ENCODE assay signal across 29 cellular contexts in the genomic region with DNA sequence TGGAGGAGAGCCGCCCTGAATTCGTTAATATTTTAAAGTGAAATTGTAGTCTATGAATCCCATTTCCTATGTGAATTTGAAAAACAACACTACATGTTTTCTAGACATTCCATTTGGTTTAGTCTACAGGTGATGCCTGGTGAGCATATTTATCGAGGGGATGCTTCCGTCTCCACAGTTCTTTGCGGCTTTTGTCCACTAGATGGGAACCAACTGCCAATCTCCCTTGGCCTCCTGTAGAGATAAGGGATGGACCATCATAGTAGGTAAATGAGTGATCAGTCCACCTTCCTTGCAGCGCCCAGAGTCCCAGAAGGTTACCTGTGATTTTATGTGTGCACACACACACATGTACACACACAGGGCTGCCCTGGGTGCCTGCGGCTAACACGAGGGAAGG.
DNase-seq lines count a peak whose midpoint lies in the region; ATAC-seq, FAIRE-seq and TF ChIP-seq lines count a peak whose summit lies in the region.
"Had no signal": no experiment of that assay in that cellular context is flagged by ENCODE, and none has a peak within 500 bp of the region (broad histone marks: within the 10 kb centered on the region; RNA-seq: fewer than 3 reads in every experiment).

No MANE protein-coding gene starts in this region.

- no peak for TF ChIP-seq POLR2A in HepG2 (IDR thresholded peaks at IDR 0.05; ENCODE audit: insufficient read depth in 1 of 2, low read depth in 2 of 2, low read length in 2 of 2)
- TF ChIP-seq POLR2A in right lobe of liver (IDR thresholded peaks at IDR 0.05): no peak

- no peak for FAIRE-seq in HepG2 (lab: Jason Lieb, UNC)
- FAIRE-seq: astrocyte, endometrium, GM12891 had no signal

- POLR2A ChIA-PET in HepG2 (lab: Yijun Ruan, JAX): no interaction called here

- TF ChIP-seq CTCF in HepG2 (CRISPR knock-in tag; IDR thresholded peaks at IDR 0.05) (peak; percentile 59), right lobe of liver (IDR thresholded peaks at IDR 0.05) (no peak), endodermal cell (conservative IDR thresholded peaks at IDR 0.05) (peak; percentile 43)

- H3K9me3 Mint-ChIP-seq in endodermal cell: no peaks in the 10 kb centered on the region
- H3K9me3 Mint-ChIP-seq in activated T-cell treated with anti-CD3 and anti-CD28 coated beads, Interleukin-2, amount 50 U/mL, for 72 hours: no peaks in the 10 kb centered on the region
- H3K9me3 Mint-ChIP-seq: activated CD4-positive, alpha-beta memory T cell treated with anti-CD3 and anti-CD28 coated beads, Interleukin-2, amount 10 ng/mL, durations not matched to agents 7 days and 5 days; activated naive CD8-positive, alpha-beta T cell treated with anti-CD3 and anti-CD28 coated beads, Interleukin-2, amount 10 ng/mL, durations not matched to agents 7 days and 5 days had no signal

- TF ChIP-seq EP300 in HepG2 (IDR thresholded peaks at IDR 0.05; ENCODE audit: low read depth in 2 of 2, low read length in 2 of 2): no peak
- no peak for TF ChIP-seq EP300 in HepG2 (CRISPR knock-in tag; IDR thresholded peaks at IDR 0.05; ENCODE audit: borderline replicate concordance)

- TF ChIP-seq RAD21 in HepG2 (CRISPR knock-in tag; IDR thresholded peaks at IDR 0.05): peak; percentile 56

- ATAC-seq in HepG2: peak; percentile 96
- ATAC-seq in right lobe of liver: no peak
- ATAC-seq in activated T-cell treated with anti-CD3 and anti-CD28 coated beads, Interleukin-2, amount 50 U/mL, for 72 hours (replicated peaks in 1 of 2): no peak

- no peaks in the 10 kb centered on the region for H3K36me3 ChIP-seq in HepG2 (replicated peaks in 1 of 2; ENCODE audit: control insufficient read depth in 1 of 2, insufficient read depth in 2 of 2, low read length in 2 of 2)
- H3K36me3 ChIP-seq in right lobe of liver: no peaks in the 10 kb centered on the region
- H3K36me3 ChIP-seq in endodermal cell (ENCODE audit: control insufficient read depth, insufficient read depth, low read length): no peaks in the 10 kb centered on the region
- H3K36me3 ChIP-seq: esophagus squamous epithelium, SJCRH30, suprapubic skin had no signal

- peaks cover 19% of the 10 kb centered on the region for H3K4me1 ChIP-seq in HepG2 (ENCODE audit: insufficient read depth, low read length)
- H3K4me1 ChIP-seq in right lobe of liver: peaks cover 0 to 3% (median 0%) of the 10 kb centered on the region in 4 donors
- no peaks in the 10 kb centered on the region for H3K4me1 ChIP-seq in endodermal cell (ENCODE audit: control insufficient read depth, insufficient read depth, low read length)

- H3K4me3 Mint-ChIP-seq in endodermal cell: no peak overlapping the region
- no peak overlapping the region for H3K4me3 Mint-ChIP-seq in activated T-cell treated with anti-CD3 and anti-CD28 coated beads, Interleukin-2, amount 50 U/mL, for 72 hours
- H3K4me3 Mint-ChIP-seq: activated CD4-positive, alpha-beta memory T cell treated with anti-CD3 and anti-CD28 coated beads, Interleukin-2, amount 10 ng/mL, durations not matched to agents 7 days and 5 days; activated naive CD8-positive, alpha-beta T cell treated with anti-CD3 and anti-CD28 coated beads, Interleukin-2, amount 10 ng/mL, durations not matched to agents 7 days and 5 days; immature natural killer cell had no signal

- H3K27ac Mint-ChIP-seq in endodermal cell: no peak overlapping the region
- H3K27ac Mint-ChIP-seq in activated T-cell treated with anti-CD3 and anti-CD28 coated beads, Interleukin-2, amount 50 U/mL, for 72 hours: no peak overlapping the region
- H3K27ac Mint-ChIP-seq: activated CD4-positive, alpha-beta memory T cell treated with anti-CD3 and anti-CD28 coated beads, Interleukin-2, amount 10 ng/mL, durations not matched to agents 7 days and 5 days; activated naive CD8-positive, alpha-beta T cell treated with anti-CD3 and anti-CD28 coated beads, Interleukin-2, amount 10 ng/mL, durations not matched to agents 7 days and 5 days; immature natural killer cell had no signal

- WGBS in HepG2 (ENCODE audit: low lambda C conversion rate): 30% methylated on average over 5 of the region's 8 CpGs
- WGBS in right lobe of liver (ENCODE audit: insufficient coverage, low coverage, low lambda C conversion rate, missing lambda C conversion rate): 84% methylated on average over 3 of the region's 8 CpGs
- 88 to 92% methylated on average over 8 of the region's 8 CpGs for WGBS in endodermal cell (ENCODE audit: insufficient coverage in 1 of 2, insufficient read length in 1 of 2), 2 experiments

- in situ Hi-C loops in HepG2 (cut with HindIII; ENCODE audit: extremely low pct_ligation_motif_present, low pct_unique_long_range_greater_than_20kb): loop anchor here (5.0 to 25.0 kb wide), 2 partner anchors 155 to 410 kb away; no protein-coding TSS in a partner anchor

- BruUV-seq in HepG2 (replicated peaks; lab: Mats Ljungman, UMichigan): no TSS peak

- H3K4me1 Mint-ChIP-seq in endodermal cell: peaks cover 22% of the 10 kb centered on the region
- peaks cover 4% of the 10 kb centered on the region for H3K4me1 Mint-ChIP-seq in activated T-cell treated with anti-CD3 and anti-CD28 coated beads, Interleukin-2, amount 50 U/mL, for 72 hours (ENCODE audit: low read depth)
- H3K4me1 Mint-ChIP-seq: activated CD4-positive, alpha-beta memory T cell treated with anti-CD3 and anti-CD28 coated beads, Interleukin-2, amount 10 ng/mL, durations not matched to agents 7 days and 5 days; activated naive CD8-positive, alpha-beta T cell treated with anti-CD3 and anti-CD28 coated beads, Interleukin-2, amount 10 ng/mL, durations not matched to agents 7 days and 5 days; immature natural killer cell had no signal

- intact Hi-C loops in HepG2 (cut with micrococcal nuclease; ENCODE audit: unreplicated experiment) (loop anchor here (5.0 to 10.0 kb wide), 2 partner anchors 155 to 183 kb away; no protein-coding TSS in a partner anchor), right lobe of liver (cut with DNase I) (no loop called here)

- no peaks in the 10 kb centered on the region for H4K20me1 ChIP-seq in HepG2 (ENCODE audit: insufficient read depth, low read length)

- no peak overlapping the region for H3K4me3 ChIP-seq in HepG2 (replicated peaks in 1 of 3; ENCODE audit: insufficient read depth in 1 of 3, low read depth in 2 of 3, low read length in 3 of 3)
- H3K4me3 ChIP-seq in right lobe of liver: no peak overlapping the region
- H3K4me3 ChIP-seq in endodermal cell (ENCODE audit: low read length): no peak overlapping the region
- H3K4me3 ChIP-seq: SJCRH30 had no signal

- CTCF ChIA-PET in HepG2 (lab: Yijun Ruan, JAX; ENCODE audit: low intra/inter-chr PET ratio, low total read pairs): no interaction called here

- no peak overlapping the region for H3K4me2 ChIP-seq in HepG2 (ENCODE audit: low read depth, low read length)

- DNase-seq in HepG2 (ENCODE audit: low spot score) (peak; percentile 46), right lobe of liver (no peak), NCI-H510A (lab: John Stamatoyannopoulos, UW) (peak; percentile 0), endodermal cell (no peak), HUDEP-2 (lab: John Stamatoyannopoulos, UW; ENCODE audit: unreplicated experiment in 76 of 76) (no peak)
- no peak for DNase-seq in activated T-cell treated with anti-CD3 and anti-CD28 coated beads, Interleukin-2, amount 50 U/mL, for 72 hours
- no peak for DNase-seq in central memory CD4-positive, alpha-beta T cell
- DNase-seq in stimulated activated CD4-positive, alpha-beta T cell treated with anti-CD3 and anti-CD28 coated beads, Interleukin-2, amount 100 ng/mL, for 48 hours: no peak
- DNase-seq: activated CD4-positive, alpha-beta memory T cell treated with anti-CD3 and anti-CD28 coated beads, Interleukin-2, amount 10 ng/mL, durations not matched to agents 7 days and 5 days; activated CD4-positive, alpha-beta T cell treated with anti-CD3 and anti-CD28 coated beads for 1 hour; activated effector memory CD4-positive, alpha-beta T cell treated with Interleukin-2 at 50 U/mL for 16 hours; activated naive CD8-positive, alpha-beta T cell treated with anti-CD3 and anti-CD28 coated beads, Interleukin-2, amount 10 ng/mL, durations not matched to agents 7 days and 5 days; EL; esophagus squamous epithelium; foreskin melanocyte; immature natural killer cell; left colon; NCI-H2081; NCI-H526 treated with DMSO at 0.1 percent for 48 hours; psoas muscle; SJCRH30; stimulated activated CD4-positive, alpha-beta T cell treated with anti-CD3 and anti-CD28 coated beads, Interleukin-15, amount 100 ng/mL, for 24 hours; stimulated activated naive CD4-positive, alpha-beta T cell; T-helper 1 cell had no signal

- H3K27ac ChIP-seq in HepG2 (ENCODE audit: extremely low read length, insufficient read depth, low read length) (no peak overlapping the region), right lobe of liver (no peak overlapping the region), endodermal cell (ENCODE audit: low read depth, low read length) (no peak overlapping the region)
- H3K27ac ChIP-seq: C4-2B, psoas muscle, SJCRH30, suprapubic skin had no signal

- H3K9me3 ChIP-seq in HepG2 (ENCODE audit: low read length) (no peaks in the 10 kb centered on the region), right lobe of liver (no peaks in the 10 kb centered on the region), endodermal cell (ENCODE audit: control insufficient read depth, low read length) (no peaks in the 10 kb centered on the region)
- H3K9me3 ChIP-seq: esophagus squamous epithelium, psoas muscle, SJCRH30, suprapubic skin had no signal

- H3K79me2 ChIP-seq in HepG2 (ENCODE audit: insufficient read depth, low read length): no peaks in the 10 kb centered on the region

- no peak overlapping the region for H3K9ac ChIP-seq in HepG2 (ENCODE audit: insufficient read depth, low read depth, low read length)
- no peak overlapping the region for H3K9ac ChIP-seq in endodermal cell (ENCODE audit: extremely low read depth, low read length, poor library complexity, severe bottlenecking)

- H3K27me3 ChIP-seq in HepG2 (ENCODE audit: control insufficient read depth in 1 of 2, insufficient read depth in 2 of 2, low read length in 2 of 2) (peaks cover 2 to 4% of the 10 kb centered on the region in 2 experiments; a peak in 1 of 5 replicates), right lobe of liver (no peaks in the 10 kb centered on the region), endodermal cell (ENCODE audit: control insufficient read depth, insufficient read depth, low read length, poor library complexity, severe bottlenecking) (peaks cover 11% of the 10 kb centered on the region)
- H3K27me3 ChIP-seq: SJCRH30 had no signal

- H2AFZ ChIP-seq in HepG2 (ENCODE audit: low read length): no peak overlapping the region

- H3K36me3 Mint-ChIP-seq in endodermal cell (ENCODE audit: low read depth): no peaks in the 10 kb centered on the region
- no peaks in the 10 kb centered on the region for H3K36me3 Mint-ChIP-seq in activated T-cell treated with anti-CD3 and anti-CD28 coated beads, Interleukin-2, amount 50 U/mL, for 72 hours (ENCODE audit: insufficient read depth in 2 of 2)
- H3K36me3 Mint-ChIP-seq: activated naive CD8-positive, alpha-beta T cell treated with anti-CD3 and anti-CD28 coated beads, Interleukin-2, amount 10 ng/mL, durations not matched to agents 7 days and 5 days had no signal

- H3K27me3 Mint-ChIP-seq in endodermal cell (ENCODE audit: insufficient read depth): peaks cover 29% of the 10 kb centered on the region
- peaks cover 31% of the 10 kb centered on the region for H3K27me3 Mint-ChIP-seq in activated T-cell treated with anti-CD3 and anti-CD28 coated beads, Interleukin-2, amount 50 U/mL, for 72 hours (ENCODE audit: low read depth)

TF ChIP-seq in HepG2, 621 proteins besides CTCF, POLR2A, EP300 and RAD21 (continues in another document):
- no peak for TF ChIP-seq BHLHE40 (IDR thresholded peaks at IDR 0.05; ENCODE audit: low read length)

Comparison
In these comparisons a context has a peak if more than half of its experiments do, and no peak if none do; other contexts are left out.
1. DNase-seq: peak in HepG2 (single experiment) and NCI-H510A (single experiment); none in right lobe of liver (0 of 3), endodermal cell (single experiment), activated T-cell treated with anti-CD3 and anti-CD28 coated beads, Interleukin-2, amount 50 U/mL, for 72 hours (0 of 2), HUDEP-2 (0 of 76), central memory CD4-positive, alpha-beta T cell (single experiment) and stimulated activated CD4-positive, alpha-beta T cell treated with anti-CD3 and anti-CD28 coated beads, Interleukin-2, amount 100 ng/mL, for 48 hours (0 of 2).
2. CTCF ChIP-seq: peak in HepG2 (single experiment) and endodermal cell (single experiment); none in right lobe of liver (0 of 4).